In the genomic region with DNA sequence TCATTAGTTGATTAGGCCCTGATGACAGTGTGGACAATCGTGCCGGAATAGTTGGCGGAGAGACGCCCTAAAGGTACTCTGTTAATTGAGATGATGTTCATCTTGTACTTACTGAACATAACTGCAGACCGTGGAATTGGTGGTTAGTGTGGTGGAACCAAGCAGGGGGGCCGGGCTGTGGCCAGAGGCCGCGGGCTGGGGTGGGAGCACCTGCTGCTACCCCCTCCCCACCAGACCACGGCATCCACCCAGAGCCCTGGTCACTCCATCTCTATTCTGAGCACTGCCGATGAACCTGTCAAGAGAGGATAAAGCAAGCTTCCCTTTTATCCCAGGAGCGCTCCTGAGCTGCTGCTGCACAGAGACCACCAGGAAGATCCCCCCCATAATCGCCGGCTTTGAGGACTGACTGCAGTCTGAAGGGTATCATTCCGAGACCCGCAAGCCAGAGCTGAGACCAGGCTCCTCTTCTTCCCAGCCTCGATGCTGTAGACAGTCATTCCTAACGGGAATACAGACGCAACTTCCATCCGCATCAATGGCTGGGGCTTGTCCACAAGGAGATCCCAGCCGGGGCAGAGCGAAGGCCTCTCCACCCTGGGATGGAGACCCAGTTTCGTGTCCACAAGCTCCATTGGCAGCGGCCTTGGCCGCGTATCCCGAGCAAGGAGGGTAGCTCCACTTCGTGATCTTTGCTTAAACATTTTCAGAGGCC, we compare ENCODE assay signal across 27 cellular contexts.
"Had no signal": no experiment of that assay in that cellular context is flagged by ENCODE, and none has a peak within 500 bp of the region (broad histone marks: within the 10 kb centered on the region; RNA-seq: fewer than 3 reads in every experiment).

No MANE protein-coding gene starts in this region.

- ATAC-seq: esophagus mucosa; foreskin keratinocyte; left lung; naive thymus-derived CD4-positive, alpha-beta T cell; psoas muscle; stimulated activated naive CD8-positive, alpha-beta T cell treated with anti-CD3 and anti-CD28 coated beads, Interleukin-15, Interleukin-2, amounts not matched to agents 100 U/mL and 50 U/mL, for 24 hours had no signal

- H3K27ac ChIP-seq: ascending aorta, cardiac muscle cell, foreskin keratinocyte, heart left ventricle, left lung, parathyroid adenoma, psoas muscle, thoracic aorta, uterus had no signal

- H3K27me3 ChIP-seq: ascending aorta, foreskin keratinocyte, uterus had no signal

- H3K9me3 ChIP-seq: ascending aorta, psoas muscle, thoracic aorta, uterus had no signal

- H3K36me3 ChIP-seq: ascending aorta, cardiac muscle cell, heart left ventricle, left lung, spleen, thoracic aorta, uterus had no signal

- H3K4me1 ChIP-seq: ascending aorta, foreskin keratinocyte, heart left ventricle, left lung, parathyroid adenoma, psoas muscle had no signal

- DNase-seq: activated CD4-positive, alpha-beta memory T cell treated with anti-CD3 and anti-CD28 coated beads for 36 hours; activated CD4-positive, alpha-beta T cell treated with anti-CD3 and anti-CD28 coated beads, Interleukin-2, amount 10 ng/mL, durations not matched to agents 24 days and 14 days; activated CD4-positive, CD25-positive, alpha-beta regulatory T cell treated with anti-CD3 and anti-CD28 coated beads, Interleukin-2, amount 50 U/mL, for 72 hours; activated CD8-positive, alpha-beta memory T cell treated with anti-CD3 and anti-CD28 coated beads, Interleukin-2, amount 50 U/mL, for 48 hours; activated gamma-delta T cell; activated naive CD4-positive, alpha-beta T cell treated with anti-CD3 and anti-CD28 coated beads, Interleukin-2, amount 10 ng/mL, durations not matched to agents 7 days and 5 days; activated naive CD8-positive, alpha-beta T cell treated with anti-CD3 and anti-CD28 coated beads, Interleukin-2, amount 10 ng/mL, durations not matched to agents 7 days and 5 days; activated T-cell treated with anti-CD3 and anti-CD28 coated beads, Interleukin-2, amount 50 U/mL, for 24 hours; cortex of kidney; endodermal cell; heart left ventricle; left lung; naive thymus-derived CD4-positive, alpha-beta T cell; nucleus accumbens; psoas muscle; spleen; stimulated activated naive CD8-positive, alpha-beta T cell treated with anti-CD3 and anti-CD28 coated beads, Interleukin-15, Interleukin-2, amounts not matched to agents 100 U/mL and 50 U/mL, for 24 hours; SW 1271; T-helper 9 cell; uterus had no signal

- H3K4me3 ChIP-seq: ascending aorta, cardiac muscle cell, heart left ventricle, left lung, lung, psoas muscle, spleen, thoracic aorta, uterus had no signal

- H2AFZ ChIP-seq: parathyroid adenoma had no signal

- H3K79me2 ChIP-seq: parathyroid adenoma had no signal

- H3K9ac ChIP-seq: parathyroid adenoma had no signal
